8 cellular contexts compared by ENCODE assay signal in the genomic region with DNA sequence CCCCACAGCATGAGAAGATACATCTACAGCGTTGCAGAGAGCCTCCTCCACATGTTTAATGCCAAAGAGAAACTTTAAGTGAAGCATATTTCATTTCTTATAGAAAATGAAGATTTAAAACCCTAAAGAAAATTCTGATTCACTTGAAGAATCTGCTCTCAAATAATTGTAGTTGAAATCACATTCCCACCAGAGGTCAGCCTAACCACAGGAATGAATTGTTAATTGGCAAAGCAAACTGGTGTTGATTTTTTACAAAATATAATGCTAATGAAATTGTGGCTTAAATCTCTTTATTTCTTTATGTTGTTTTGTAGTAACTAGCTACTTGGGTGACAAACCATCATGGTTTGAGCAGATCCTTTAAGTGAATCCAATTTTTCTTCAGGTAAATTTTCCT. TPM values are rescaled to one million over a fixed set of nuclear protein-coding genes. Genes with fewer than 3 reads are reported as not detected.
DNase-seq lines count a peak whose midpoint lies in the region; ATAC-seq and TF ChIP-seq lines count a peak whose summit lies in the region.

No MANE protein-coding gene starts in this region.

- H3K4me3 Mint-ChIP-seq in progenitor cell of endocrine pancreas (ENCODE audit: low read depth) = no peak overlapping the region

- no peaks in the 10 kb centered on the region for H3K4me1 Mint-ChIP-seq in progenitor cell of endocrine pancreas (ENCODE audit: low read depth)

- peak; percentile 41 for TF ChIP-seq CTCF in epithelial cell of esophagus (IDR thresholded peaks at IDR 0.05; ENCODE audit: insufficient read depth, low read depth, low read length, missing control alignments)
- TF ChIP-seq CTCF in progenitor cell of endocrine pancreas (IDR thresholded peaks at IDR 0.05; ENCODE audit: unreplicated experiment) = peak; percentile 67

- H3K27ac Mint-ChIP-seq in progenitor cell of endocrine pancreas = no peak overlapping the region

- DNase-seq in activated T-cell treated with anti-CD3 and anti-CD28 coated beads for 4 hours = peak; percentile 1
- no peak for DNase-seq in activated T-cell treated with anti-CD3 and anti-CD28 coated beads, Interleukin-2, amount 50 U/mL, for 1 hour
- peak; percentile 41 for DNase-seq in NCI-H460 (ENCODE audit: extremely low read depth, low read depth)
- DNase-seq in epithelial cell of esophagus (ENCODE audit: low read depth) = peak; percentile 57
- DNase-seq in progenitor cell of endocrine pancreas (ENCODE audit: low spot score, unreplicated experiment) = no peak
- DNase-seq in activated CD8-positive, alpha-beta memory T cell treated with anti-CD3 and anti-CD28 coated beads for 24 hours = no peak
- no peak for DNase-seq in GF-D8 (lab: John Stamatoyannopoulos, UW)

- no peak for ATAC-seq in GM19395 (IDR thresholded peaks at IDR 0.05; ENCODE audit: unreplicated experiment)

- no peaks in the 10 kb centered on the region for H3K36me3 Mint-ChIP-seq in progenitor cell of endocrine pancreas (ENCODE audit: insufficient read depth)

- H3K9me3 Mint-ChIP-seq in progenitor cell of endocrine pancreas (ENCODE audit: low read depth) = peaks cover 7% of the 10 kb centered on the region

- no peak overlapping the region for H3K4me3 ChIP-seq in epithelial cell of esophagus (ENCODE audit: low read length)

- no peaks in the 10 kb centered on the region for H3K27me3 Mint-ChIP-seq in progenitor cell of endocrine pancreas

RNA-seq across cellular contexts. Expression of a gene that starts 31.1 kb away (rescaled TPM):
- 5.6 and 9.1 TPM in 2 replicates for total RNA-seq in NCI-H460 (2014; rRNA removed; shearing (Covaris generic))
- polyA plus RNA-seq in NCI-H460 (2014; cell fraction: nucleus; rRNA removed) = 21.4 and 21.5 TPM in 2 replicates
- 5.1 and 5.2 TPM in 2 replicates for total RNA-seq in progenitor cell of endocrine pancreas

Comparison
In these comparisons a context has a peak if more than half of its experiments do, and no peak if none do; other contexts are left out.
1. DNase-seq: peak in activated T-cell treated with anti-CD3 and anti-CD28 coated beads for 4 hours (single experiment), NCI-H460 (single experiment) and epithelial cell of esophagus (single experiment); none in activated T-cell treated with anti-CD3 and anti-CD28 coated beads, Interleukin-2, amount 50 U/mL, for 1 hour (single experiment), progenitor cell of endocrine pancreas (single experiment), activated CD8-positive, alpha-beta memory T cell treated with anti-CD3 and anti-CD28 coated beads for 24 hours (single experiment) and GF-D8 (single experiment).